ENCODE assay signal across 5 cellular contexts in the genomic region with DNA sequence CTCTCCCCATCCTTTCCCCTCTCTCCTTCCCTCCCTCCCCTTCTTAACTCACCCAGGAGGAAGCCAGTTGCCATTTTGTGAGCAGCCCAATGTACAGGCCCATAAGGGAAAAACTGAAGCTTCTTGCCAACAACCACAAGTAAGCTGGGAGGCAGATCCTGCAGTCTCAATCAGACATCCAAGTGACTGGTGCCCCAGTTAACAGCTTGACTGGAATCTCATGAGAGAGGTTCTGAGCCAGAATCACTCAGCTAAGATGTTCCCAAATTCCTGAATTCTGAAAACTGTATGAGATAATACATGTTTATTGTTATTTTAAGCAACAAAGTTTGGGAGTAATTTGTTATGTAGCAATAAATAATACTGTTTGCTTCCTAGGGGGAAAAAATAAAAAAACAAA.
"Had no signal": no experiment of that assay in that cellular context is flagged by ENCODE, and none has a peak within 500 bp of the region (broad histone marks: within the 10 kb centered on the region; RNA-seq: fewer than 3 reads in every experiment).

No MANE protein-coding gene starts in this region.

- H3K27ac ChIP-seq: HL-60 had no signal

- ATAC-seq: GM23338, HepG2 had no signal

- H2AFZ ChIP-seq: GM23338 had no signal

- H3K4me3 ChIP-seq: GM23338 had no signal

- H3K4me2 ChIP-seq: GM23338 had no signal

- DNase-seq: H9, HCEC 1CT had no signal
